In genomic region chr1:69573911-69574310, GRCh38 we compare ENCODE assay signal across 23 cellular contexts.
"Had no signal": no experiment of that assay in that cellular context is flagged by ENCODE, and none has a peak within 500 bp of the region (broad histone marks: within the 10 kb centered on the region; RNA-seq: fewer than 3 reads in every experiment).

No MANE protein-coding gene starts in this region.

- H3K9me3 ChIP-seq: esophagus squamous epithelium, gastrocnemius medialis, left lung, lower lobe of right lung, mucosa of descending colon had no signal

- H3K27ac ChIP-seq: coronary artery, epithelial cell of prostate, esophagus squamous epithelium, gastrocnemius medialis, heart right ventricle, left lung, lower lobe of right lung had no signal

- ATAC-seq: effector memory CD8-positive, alpha-beta T cell; esophagus mucosa; gastrocnemius medialis; heart right ventricle; left cardiac atrium; left lung; left ventricle myocardium superior; lower lobe of right lung; mucosa of descending colon had no signal

- DNase-seq: dermis blood vessel endothelial cell; dorsolateral prefrontal cortex; effector CD4-positive, alpha-beta T cell; effector memory CD8-positive, alpha-beta T cell; endodermal cell; erythroblast; esophagus squamous epithelium; foreskin fibroblast; foreskin melanocyte; gastrocnemius medialis; glutamatergic neuron; head of caudate nucleus; heart right ventricle; hippocampal formation; left cardiac atrium; left lung; left ventricle myocardium superior; lower lobe of right lung; mesenchymal stem cell; mucosa of descending colon had no signal

- H3K36me3 ChIP-seq: esophagus squamous epithelium, gastrocnemius medialis, heart right ventricle, left lung, lower lobe of right lung had no signal

- H3K4me3 ChIP-seq: coronary artery, esophagus squamous epithelium, gastrocnemius medialis, heart right ventricle, left lung, lower lobe of right lung, mucosa of descending colon had no signal
